Comparison of ENCODE assay signal across 35 cellular contexts in genomic region chr18:33898427-33898826, GRCh38.
A peak's percentile ranks its signal among the peaks of the same experiment; 100 is the strongest.
DNase-seq lines count a peak whose midpoint lies in the region; ATAC-seq, FAIRE-seq and TF ChIP-seq lines count a peak whose summit lies in the region.
"Had no signal": no experiment of that assay in that cellular context is flagged by ENCODE, and none has a peak within 500 bp of the region (broad histone marks: within the 10 kb centered on the region; RNA-seq: fewer than 3 reads in every experiment).

No MANE protein-coding gene starts in this region.

- no peaks in the 10 kb centered on the region for H3F3A ChIP-seq in neural cell (ENCODE audit: insufficient read depth, low read length, poor library complexity, severe bottlenecking)

- peaks cover 31% of the 10 kb centered on the region for H3K9me3 ChIP-seq in Karpas-422 (ENCODE audit: low read length)
- H3K9me3 ChIP-seq in endodermal cell (ENCODE audit: control insufficient read depth, low read length) = peaks cover 45% of the 10 kb centered on the region
- H3K9me3 ChIP-seq in neural cell (ENCODE audit: low read length) = peaks cover 8% of the 10 kb centered on the region
- H3K9me3 ChIP-seq: A549, BE2C, Caco-2 had no signal

- no peaks in the 10 kb centered on the region for H3K27me3 Mint-ChIP-seq in endodermal cell (ENCODE audit: insufficient read depth)
- H3K27me3 Mint-ChIP-seq: B cell; CD4-positive, alpha-beta memory T cell; CD4-positive, alpha-beta T cell; CD4-positive, CD25-positive, alpha-beta regulatory T cell; CD8-positive, alpha-beta memory T cell had no signal

- H3K4me2 ChIP-seq in Karpas-422 (ENCODE audit: low read depth, low read length, poor library complexity, severe bottlenecking) = no peak overlapping the region
- no peak overlapping the region for H3K4me2 ChIP-seq in neural cell (ENCODE audit: low read length)
- H3K4me2 ChIP-seq: A549; BLaER1; BLaER1 treated with 17β-estradiol and CSF1 and Interleukin-3, amounts not matched to agents 10 nM and 100 nM had no signal

- H3K27me3 ChIP-seq in Karpas-422 (ENCODE audit: low read length) (no peaks in the 10 kb centered on the region), endodermal cell (ENCODE audit: control insufficient read depth, insufficient read depth, low read length, poor library complexity, severe bottlenecking) (no peaks in the 10 kb centered on the region), neural cell (ENCODE audit: insufficient read depth, low read depth, low read length) (no peaks in the 10 kb centered on the region)
- H3K27me3 ChIP-seq: BE2C; BLaER1; BLaER1 treated with 17β-estradiol and CSF1 and Interleukin-3, amounts not matched to agents 10 nM and 100 nM had no signal

- H3K9me2 ChIP-seq in Karpas-422 (replicated peaks; ENCODE audit: insufficient read depth, low read length) = no peaks in the 10 kb centered on the region
- H3K9me2 ChIP-seq in neural cell (ENCODE audit: insufficient read depth, low read length) = no peaks in the 10 kb centered on the region

- TF ChIP-seq RAD21 in neural cell (conservative IDR thresholded peaks at IDR 0.05) = no peak

- TF ChIP-seq EP300 in neural cell (conservative IDR thresholded peaks at IDR 0.05; ENCODE audit: poor library complexity, severe bottlenecking) = peak; percentile 87

- no peaks in the 10 kb centered on the region for H3K4me1 Mint-ChIP-seq in endodermal cell
- H3K4me1 Mint-ChIP-seq: B cell; CD14-positive monocyte; CD4-positive, alpha-beta memory T cell; CD4-positive, CD25-positive, alpha-beta regulatory T cell; CD8-positive, alpha-beta memory T cell had no signal

- no peak overlapping the region for H3K27ac ChIP-seq in Karpas-422 (ENCODE audit: low read length)
- H3K27ac ChIP-seq in endodermal cell (ENCODE audit: low read depth, low read length) = no peak overlapping the region
- no peak overlapping the region for H3K27ac ChIP-seq in neural cell (ENCODE audit: low read length)
- H3K27ac ChIP-seq: 22Rv1; A549; BLaER1; BLaER1 treated with 17β-estradiol and CSF1 and Interleukin-3, amounts not matched to agents 10 nM and 100 nM; C4-2B had no signal

- no peak overlapping the region for H3K4me3 Mint-ChIP-seq in endodermal cell
- H3K4me3 Mint-ChIP-seq: B cell; CD14-positive monocyte; CD4-positive, alpha-beta memory T cell; CD4-positive, alpha-beta T cell; CD4-positive, CD25-positive, alpha-beta regulatory T cell; CD8-positive, alpha-beta memory T cell; CD8-positive, alpha-beta T cell had no signal

- DNase-seq in D721Med (ENCODE audit: insufficient read length, low spot score) (no peak), Karpas-422 (no peak), endodermal cell (no peak), DMS53 (lab: John Stamatoyannopoulos, UW) (no peak), NCI-H446 (lab: John Stamatoyannopoulos, UW) (no peak)
- DNase-seq in activated CD8-positive, alpha-beta memory T cell treated with anti-CD3 and anti-CD28 coated beads, Interleukin-2, amount 50 U/mL, for 4 hours = no peak
- DNase-seq: 8988T; ACHN; AML-193; BE2C; C1 segment of cervical spinal cord; Caco-2; Calu3; CD4-positive, alpha-beta memory T cell; CD4-positive, alpha-beta T cell; CD4-positive, CD25-positive, alpha-beta regulatory T cell; CD8-positive, alpha-beta memory T cell; CD8-positive, alpha-beta T cell; COR-L47; DMS 273 treated with DMSO at 0.1 percent for 48 hours; DMS153; DMS79; DMS79 treated with DMSO at 0.1 percent for 48 hours; DND-41; EL had no signal

- H3K79me2 ChIP-seq in Karpas-422 (ENCODE audit: low read length) (no peaks in the 10 kb centered on the region), neural cell (replicated peaks; ENCODE audit: insufficient read depth, low read length) (no peaks in the 10 kb centered on the region)

- H3K4me1 ChIP-seq in Karpas-422 (ENCODE audit: low read length) = no peaks in the 10 kb centered on the region
- H3K4me1 ChIP-seq in endodermal cell (ENCODE audit: control insufficient read depth, insufficient read depth, low read length) = no peaks in the 10 kb centered on the region
- H3K4me1 ChIP-seq: A549; BE2C; BLaER1; BLaER1 treated with 17β-estradiol and CSF1 and Interleukin-3, amounts not matched to agents 10 nM and 100 nM; Caco-2 had no signal

- peak; percentile 80 for FAIRE-seq in D721Med (lab: Jason Lieb, UNC)
- FAIRE-seq: A204.1, A549 had no signal

- no peaks in the 10 kb centered on the region for H3K36me3 ChIP-seq in Karpas-422 (ENCODE audit: insufficient read depth, low read length)
- H3K36me3 ChIP-seq in endodermal cell (ENCODE audit: control insufficient read depth, insufficient read depth, low read length) = no peaks in the 10 kb centered on the region
- H3K36me3 ChIP-seq in neural cell (ENCODE audit: insufficient read depth, low read length) = no peaks in the 10 kb centered on the region
- H3K36me3 ChIP-seq: BE2C; BLaER1; BLaER1 treated with 17β-estradiol and CSF1 and Interleukin-3, amounts not matched to agents 10 nM and 100 nM had no signal

- H3K36me3 Mint-ChIP-seq in endodermal cell (ENCODE audit: low read depth) = peaks cover 2% of the 10 kb centered on the region
- H3K36me3 Mint-ChIP-seq: CD14-positive monocyte; CD4-positive, alpha-beta memory T cell; CD4-positive, CD25-positive, alpha-beta regulatory T cell; CD8-positive, alpha-beta memory T cell; CD8-positive, alpha-beta T cell had no signal

- no peak for TF ChIP-seq CTCF in D721Med (IDR thresholded peaks at IDR 0.05; ENCODE audit: insufficient read depth, missing control alignments)
- no peak for TF ChIP-seq CTCF in endodermal cell (conservative IDR thresholded peaks at IDR 0.05)
- no peak for TF ChIP-seq CTCF in neural cell (IDR thresholded peaks at IDR 0.05; ENCODE audit: poor library complexity, severe bottlenecking)

- H3K9ac ChIP-seq in Karpas-422 (ENCODE audit: low read length) (no peak overlapping the region), endodermal cell (ENCODE audit: extremely low read depth, low read length, poor library complexity, severe bottlenecking) (no peak overlapping the region), neural cell (ENCODE audit: low read length) (no peak overlapping the region)
- H3K9ac ChIP-seq: BLaER1; BLaER1 treated with 17β-estradiol and CSF1 and Interleukin-3, amounts not matched to agents 10 nM and 100 nM had no signal

- H3K9me3 Mint-ChIP-seq in endodermal cell = peaks cover 51% of the 10 kb centered on the region

- no peak overlapping the region for H3K4me3 ChIP-seq in Karpas-422 (ENCODE audit: low read length)
- H3K4me3 ChIP-seq in endodermal cell (ENCODE audit: low read length) = peak overlapping the region; percentile 64
- H3K4me3 ChIP-seq in neural cell (ENCODE audit: low read length) = no peak overlapping the region
- H3K4me3 ChIP-seq: A549; BLaER1; BLaER1 treated with 17β-estradiol and CSF1 and Interleukin-3, amounts not matched to agents 10 nM and 100 nM had no signal

- H4K20me1 ChIP-seq in Karpas-422 (ENCODE audit: insufficient read depth, low read depth, low read length) (no peaks in the 10 kb centered on the region), neural cell (ENCODE audit: insufficient read depth) (no peaks in the 10 kb centered on the region)
- H4K20me1 ChIP-seq: BLaER1; BLaER1 treated with 17β-estradiol and CSF1 and Interleukin-3, amounts not matched to agents 10 nM and 100 nM had no signal

- ATAC-seq in HG02970 (IDR thresholded peaks at IDR 0.05; ENCODE audit: low FRiP score, unreplicated experiment) = no peak
- ATAC-seq: A549; CD8-positive, alpha-beta T cell had no signal

- WGBS in endodermal cell (ENCODE audit: insufficient coverage in 1 of 2, insufficient read length in 1 of 2), 2 experiments = 92 to 96% methylated on average over 2 of the region's 2 CpGs

- no peak overlapping the region for H3K27ac Mint-ChIP-seq in endodermal cell
- H3K27ac Mint-ChIP-seq: B cell; CD14-positive monocyte; CD4-positive, alpha-beta memory T cell; CD4-positive, alpha-beta T cell; CD4-positive, CD25-positive, alpha-beta regulatory T cell; CD8-positive, alpha-beta memory T cell; CD8-positive, alpha-beta T cell had no signal

- H2AFZ ChIP-seq in Karpas-422 (ENCODE audit: low read length) (0 out of 2 replicates have a peak overlapping the region, but pooled peaks have one; percentile 23), neural cell (ENCODE audit: low read depth, low read length) (no peak overlapping the region)

TF ChIP-seq in neural cell, 6 proteins besides CTCF, POLR2A, EP300 and RAD21:
- TF ChIP-seq SMC3 (conservative IDR thresholded peaks at IDR 0.05; ENCODE audit: poor library complexity) = no peak
- TF ChIP-seq POLR2AphosphoS5 (IDR thresholded peaks at IDR 0.05) = peak; percentile 60
